Comparison of ENCODE assay signal across 1 cellular context in genomic region chr1:56510642-56511021, GRCh38.
TF ChIP-seq lines count a peak whose summit lies in the region.

No MANE protein-coding gene starts in this region.

TF ChIP-seq in GM23338, 12 proteins besides CTCF, POLR2A, EP300 and RAD21 (continued from another document):
- TF ChIP-seq EZH2phosphoT487 (IDR thresholded peaks at IDR 0.05; ENCODE audit: unreplicated experiment) = no peak
- no peak for TF ChIP-seq NANOG (IDR thresholded peaks at IDR 0.05; ENCODE audit: borderline replicate concordance)
- no peak for TF ChIP-seq REST (IDR thresholded peaks at IDR 0.05; ENCODE audit: unreplicated experiment)
- TF ChIP-seq ZNF331 (CRISPR knock-in tag; IDR thresholded peaks at IDR 0.05; ENCODE audit: low read depth) = no peak
